14 cellular contexts compared by ENCODE assay signal in the genomic region with DNA sequence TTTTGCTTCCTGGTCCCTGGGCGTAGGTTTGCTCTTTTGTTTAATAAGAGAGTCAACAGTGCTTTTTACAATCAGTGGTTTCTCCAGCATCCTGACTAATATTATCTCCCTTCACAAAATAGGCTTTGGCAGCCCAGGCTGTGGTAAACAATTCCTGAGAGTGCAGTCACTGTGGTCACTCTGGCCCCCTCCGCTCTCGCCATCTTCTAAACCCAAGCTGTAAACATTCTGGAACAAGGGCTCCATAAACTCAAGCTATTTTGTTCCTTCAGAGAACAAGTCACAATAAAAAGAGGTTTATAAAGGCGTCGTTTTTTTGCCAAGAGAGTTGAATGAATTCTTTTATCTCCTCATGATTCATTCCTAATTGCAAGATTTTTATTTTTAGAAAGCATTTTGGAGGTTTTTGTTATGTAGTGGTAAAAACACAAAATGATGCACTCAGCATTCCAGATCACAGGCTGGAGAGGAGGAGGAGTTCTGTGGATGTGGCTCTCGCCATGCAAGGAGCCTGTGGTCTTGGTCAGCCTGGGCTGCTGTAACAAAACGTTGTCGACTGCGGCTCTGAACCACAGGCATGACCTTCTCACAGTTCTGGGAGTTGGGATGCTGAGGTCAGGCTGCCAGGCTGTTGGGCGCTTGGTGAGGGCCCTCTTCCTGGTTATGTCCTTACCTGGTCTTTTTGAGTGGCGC.
DNase-seq lines count a peak whose midpoint lies in the region; TF ChIP-seq lines count a peak whose summit lies in the region.
"Had no signal": no experiment of that assay in that cellular context is flagged by ENCODE, and none has a peak within 500 bp of the region (broad histone marks: within the 10 kb centered on the region; RNA-seq: fewer than 3 reads in every experiment).

No MANE protein-coding gene starts in this region.

- H3K27me3 ChIP-seq in H7 (ENCODE audit: control insufficient read depth, insufficient read depth, low read length) (no peaks in the 10 kb centered on the region), uterus (no peaks in the 10 kb centered on the region)
- H3K27me3 ChIP-seq: BLaER1 treated with 17β-estradiol and CSF1 and Interleukin-3, amounts not matched to agents 10 nM and 100 nM had no signal

- H3K9me3 ChIP-seq in uterus = no peaks in the 10 kb centered on the region

- TF ChIP-seq POLR2A in uterus (IDR thresholded peaks at IDR 0.05) = no peak

- H3K4me3 ChIP-seq in AG10803 (ENCODE audit: low read length) (no peak overlapping the region), LNCaP clone FGC (ENCODE audit: low read depth, low read length) (no peak overlapping the region), H7 (ENCODE audit: insufficient read depth, low read depth, low read length) (no peak overlapping the region), uterus (no peak overlapping the region)
- H3K4me3 ChIP-seq: BLaER1 treated with 17β-estradiol and CSF1 and Interleukin-3, amounts not matched to agents 10 nM and 100 nM; psoas muscle had no signal

- H3K36me3 ChIP-seq in H7 (replicated peaks; ENCODE audit: control insufficient read depth, insufficient read depth, low read length) (no peaks in the 10 kb centered on the region), uterus (no peaks in the 10 kb centered on the region)
- H3K36me3 ChIP-seq: BLaER1 treated with 17β-estradiol and CSF1 and Interleukin-3, amounts not matched to agents 10 nM and 100 nM had no signal

- no peak for TF ChIP-seq CTCF in AG10803 (conservative IDR thresholded peaks at IDR 0.05; ENCODE audit: low read length)
- TF ChIP-seq CTCF in LNCaP clone FGC (IDR thresholded peaks at IDR 0.05; ENCODE audit: control insufficient read depth, extremely low read depth, insufficient read depth) = no peak
- TF ChIP-seq CTCF in uterus (IDR thresholded peaks at IDR 0.05) = no peak

- intact Hi-C loops in uterus (cut with DNase I; ENCODE audit: low total_unique reads) = no loop called here

- H3K27ac ChIP-seq in uterus = peak overlapping the region in 1 of 2 donors; percentile 70
- H3K27ac ChIP-seq: BLaER1 treated with 17β-estradiol and CSF1 and Interleukin-3, amounts not matched to agents 10 nM and 100 nM; psoas muscle had no signal

- peak; percentile 97 for DNase-seq in AG10803 (ENCODE audit: low read depth)
- DNase-seq in LNCaP clone FGC (ENCODE audit: low read depth) = peak; percentile 95
- DNase-seq in dedifferentiated amniotic fluid mesenchymal stem cell (ENCODE audit: extremely low spot score) = peak; percentile 67
- peak; percentile 24 for DNase-seq in non-pigmented ciliary epithelial cell (ENCODE audit: low read depth)
- DNase-seq in H7 = no peak
- no peak for DNase-seq in NCI-H774 (lab: John Stamatoyannopoulos, UW)
- DNase-seq in NAMALWA (ENCODE audit: low spot score) = no peak
- DNase-seq in uterus = no peak
- DNase-seq: activated CD4-positive, alpha-beta T cell treated with anti-CD3 and anti-CD28 coated beads, Interleukin-2, amount 10 ng/mL, durations not matched to agents 24 days and 14 days; KBM-7; NCI-H1930; psoas muscle; stimulated activated CD4-positive, alpha-beta T cell treated with anti-CD3 and anti-CD28 coated beads, Interleukin-2, amount 100 ng/mL, for 48 hours had no signal

- H3K4me1 ChIP-seq in uterus = no peaks in the 10 kb centered on the region
- H3K4me1 ChIP-seq: BLaER1 treated with 17β-estradiol and CSF1 and Interleukin-3, amounts not matched to agents 10 nM and 100 nM; psoas muscle had no signal

Comparison
In these comparisons a context has a peak if more than half of its experiments do, and no peak if none do; other contexts are left out.
1. DNase-seq: peak in AG10803 (single experiment), LNCaP clone FGC (single experiment), dedifferentiated amniotic fluid mesenchymal stem cell (single experiment) and non-pigmented ciliary epithelial cell (single experiment); none in H7 (single experiment), NCI-H774 (single experiment), NAMALWA (single experiment) and uterus (0 of 2).